ENCODE assay signal across 1 cellular context in genomic region chr17:62109924-62110323, GRCh38.
TF ChIP-seq lines count a peak whose summit lies in the region.

No MANE protein-coding gene starts in this region.

TF ChIP-seq in HepG2, 621 proteins besides CTCF, POLR2A, EP300 and RAD21 (continued from another document):
- TF ChIP-seq, protein P1, sequence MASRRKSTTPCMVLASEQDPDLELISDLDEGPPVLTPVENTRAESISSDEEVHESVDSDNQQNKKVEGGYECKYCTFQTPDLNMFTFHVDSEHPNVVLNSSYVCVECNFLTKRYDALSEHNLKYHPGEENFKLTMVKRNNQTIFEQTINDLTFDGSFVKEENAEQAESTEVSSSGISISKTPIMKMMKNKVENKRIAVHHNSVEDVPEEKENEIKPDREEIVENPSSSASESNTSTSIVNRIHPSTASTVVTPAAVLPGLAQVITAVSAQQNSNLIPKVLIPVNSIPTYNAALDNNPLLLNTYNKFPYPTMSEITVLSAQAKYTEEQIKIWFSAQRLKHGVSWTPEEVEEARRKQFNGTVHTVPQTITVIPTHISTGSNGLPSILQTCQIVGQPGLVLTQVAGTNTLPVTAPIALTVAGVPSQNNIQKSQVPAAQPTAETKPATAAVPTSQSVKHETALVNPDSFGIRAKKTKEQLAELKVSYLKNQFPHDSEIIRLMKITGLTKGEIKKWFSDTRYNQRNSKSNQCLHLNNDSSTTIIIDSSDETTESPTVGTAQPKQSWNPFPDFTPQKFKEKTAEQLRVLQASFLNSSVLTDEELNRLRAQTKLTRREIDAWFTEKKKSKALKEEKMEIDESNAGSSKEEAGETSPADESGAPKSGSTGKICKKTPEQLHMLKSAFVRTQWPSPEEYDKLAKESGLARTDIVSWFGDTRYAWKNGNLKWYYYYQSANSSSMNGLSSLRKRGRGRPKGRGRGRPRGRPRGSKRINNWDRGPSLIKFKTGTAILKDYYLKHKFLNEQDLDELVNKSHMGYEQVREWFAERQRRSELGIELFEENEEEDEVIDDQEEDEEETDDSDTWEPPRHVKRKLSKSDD (CRISPR knock-in tag; IDR thresholded peaks at IDR 0.05; ENCODE audit: low read depth), result 0 out of 2 replicates have a peak, but pooled peaks have one; percentile 2
